ENCODE assay signal across 13 cellular contexts in genomic region chr20:6829510-6830116, GRCh38.
A peak's percentile ranks its signal among the peaks of the same experiment; 100 is the strongest.
DNase-seq lines count a peak whose midpoint lies in the region; ATAC-seq, FAIRE-seq and TF ChIP-seq lines count a peak whose summit lies in the region.
"Had no signal": no experiment of that assay in that cellular context is flagged by ENCODE, and none has a peak within 500 bp of the region (broad histone marks: within the 10 kb centered on the region; RNA-seq: fewer than 3 reads in every experiment).

No MANE protein-coding gene starts in this region.

- H3K27me3 Mint-ChIP-seq in neural progenitor cell (ENCODE audit: insufficient read depth, low read depth), result peaks cover 3% of the 10 kb centered on the region
- H3K27me3 Mint-ChIP-seq: activated B cell treated with CpG ODN at 0.5 μM for 24 hours had no signal

- DNase-seq in NCI-H82 (lab: John Stamatoyannopoulos, UW) (peak; percentile 11), NCI-H82 treated with DMSO at 0.1 percent for 48 hours (lab: John Stamatoyannopoulos, UW; ENCODE audit: unreplicated experiment) (no peak), MM.1S (peak; percentile 21), bronchial epithelial cell (ENCODE audit: low read depth) (peak; percentile 62), neural progenitor cell (ENCODE audit: low spot score) (peak; percentile 8), HTR-8/SVneo (ENCODE audit: insufficient read length, low spot score) (no peak)
- DNase-seq: activated B cell treated with CpG ODN at 0.5 μM for 24 hours had no signal

- H3K36me3 ChIP-seq in MM.1S (replicated peaks; ENCODE audit: insufficient read depth, low read length) (no peaks in the 10 kb centered on the region), bronchial epithelial cell (ENCODE audit: control insufficient read depth, insufficient read depth, low read length) (no peaks in the 10 kb centered on the region), neural progenitor cell (no peaks in the 10 kb centered on the region)
- H3K36me3 ChIP-seq: BLaER1, ovary had no signal

- peak; percentile 29 for TF ChIP-seq CTCF in MM.1S (IDR thresholded peaks at IDR 0.05; ENCODE audit: low read length)
- peak; percentile 37 for TF ChIP-seq CTCF in bronchial epithelial cell (IDR thresholded peaks at IDR 0.05; ENCODE audit: insufficient read depth, low read length, severe bottlenecking)
- peak; percentile 24 for TF ChIP-seq CTCF in neural progenitor cell (IDR thresholded peaks at IDR 0.05)

- H3K4me1 Mint-ChIP-seq in neural progenitor cell, result no peaks in the 10 kb centered on the region
- H3K4me1 Mint-ChIP-seq: activated B cell treated with CpG ODN at 0.5 μM for 24 hours; stimulated activated naive CD8-positive, alpha-beta T cell treated with anti-CD3 and anti-CD28 coated beads, Interleukin-15, amount 100 ng/mL, for 72 hours had no signal

- H4K20me1 ChIP-seq in MM.1S (ENCODE audit: insufficient read depth, low read length), result no peaks in the 10 kb centered on the region
- H4K20me1 ChIP-seq in neural progenitor cell (ENCODE audit: low read depth), result no peaks in the 10 kb centered on the region
- H4K20me1 ChIP-seq: BLaER1 had no signal

- H3K4me1 ChIP-seq in MM.1S (ENCODE audit: low read length), result no peaks in the 10 kb centered on the region
- no peaks in the 10 kb centered on the region for H3K4me1 ChIP-seq in neural progenitor cell
- H3K4me1 ChIP-seq: BLaER1 had no signal

- H3K4me3 ChIP-seq in MM.1S (ENCODE audit: low read length) (no peak overlapping the region), bronchial epithelial cell (ENCODE audit: low read depth, low read length) (no peak overlapping the region), neural progenitor cell (no peak overlapping the region)
- H3K4me3 ChIP-seq: BLaER1, ovary had no signal

- H3K9me3 Mint-ChIP-seq in neural progenitor cell, result no peaks in the 10 kb centered on the region
- H3K9me3 Mint-ChIP-seq: activated B cell treated with CpG ODN at 0.5 μM for 24 hours; stimulated activated naive CD8-positive, alpha-beta T cell treated with anti-CD3 and anti-CD28 coated beads, Interleukin-15, amount 100 ng/mL, for 72 hours had no signal

- H2AFZ ChIP-seq in MM.1S (ENCODE audit: low read length), result no peak overlapping the region
- H2AFZ ChIP-seq in neural progenitor cell (replicated peaks), result peak overlapping the region; percentile 61

- H3K36me3 Mint-ChIP-seq in neural progenitor cell, result no peaks in the 10 kb centered on the region

- H3K27ac Mint-ChIP-seq in neural progenitor cell, result no peak overlapping the region
- H3K27ac Mint-ChIP-seq: activated B cell treated with CpG ODN at 0.5 μM for 24 hours; activated T-cell treated with anti-CD3 and anti-CD28 coated beads, Interleukin-2, amount 50 U/mL, for 72 hours; stimulated activated naive CD8-positive, alpha-beta T cell treated with anti-CD3 and anti-CD28 coated beads, Interleukin-15, amount 100 ng/mL, for 72 hours had no signal

- H3F3A ChIP-seq in MM.1S (ENCODE audit: insufficient read depth, low read length), result no peaks in the 10 kb centered on the region
- peaks cover 6% of the 10 kb centered on the region for H3F3A ChIP-seq in neural progenitor cell (ENCODE audit: low read depth)

- H3K79me2 ChIP-seq in MM.1S (ENCODE audit: low read length), result no peaks in the 10 kb centered on the region
- no peaks in the 10 kb centered on the region for H3K79me2 ChIP-seq in neural progenitor cell (ENCODE audit: low read depth)

- H3K27ac ChIP-seq in MM.1S (ENCODE audit: low read length), result no peak overlapping the region
- no peak overlapping the region for H3K27ac ChIP-seq in neural progenitor cell
- H3K27ac ChIP-seq: BLaER1, ovary had no signal

- FAIRE-seq in bronchial epithelial cell (lab: Jason Lieb, UNC), result peak; percentile 7
- no peak for FAIRE-seq in HTR-8/SVneo (lab: Jason Lieb, UNC)

- H3K9me3 ChIP-seq in MM.1S (replicated peaks; ENCODE audit: insufficient read depth, low read length) (no peaks in the 10 kb centered on the region), neural progenitor cell (ENCODE audit: low read depth) (no peaks in the 10 kb centered on the region)
- H3K9me3 ChIP-seq: BLaER1, ovary had no signal

- no peaks in the 10 kb centered on the region for H3K9me2 ChIP-seq in MM.1S (replicated peaks; ENCODE audit: insufficient read depth, low read length)

- H3K9ac ChIP-seq in MM.1S (ENCODE audit: low read length) (no peak overlapping the region), neural progenitor cell (no peak overlapping the region)
- H3K9ac ChIP-seq: BLaER1 had no signal

- H3K4me3 Mint-ChIP-seq in neural progenitor cell, result no peak overlapping the region
- H3K4me3 Mint-ChIP-seq: activated B cell treated with CpG ODN at 0.5 μM for 24 hours; activated T-cell treated with anti-CD3 and anti-CD28 coated beads, Interleukin-2, amount 50 U/mL, for 72 hours; stimulated activated naive CD8-positive, alpha-beta T cell treated with anti-CD3 and anti-CD28 coated beads, Interleukin-15, amount 100 ng/mL, for 72 hours had no signal

- H3K27me3 ChIP-seq in MM.1S (replicated peaks; ENCODE audit: insufficient read depth, low read length), result no peaks in the 10 kb centered on the region
- H3K27me3 ChIP-seq in bronchial epithelial cell (ENCODE audit: control insufficient read depth, insufficient read depth, low read length), result no peaks in the 10 kb centered on the region
- no peaks in the 10 kb centered on the region for H3K27me3 ChIP-seq in neural progenitor cell
- H3K27me3 ChIP-seq: BLaER1, ovary had no signal

- H3K4me2 ChIP-seq in MM.1S (ENCODE audit: low read depth, low read length), result no peak overlapping the region
- H3K4me2 ChIP-seq in neural progenitor cell, result no peak overlapping the region
- H3K4me2 ChIP-seq: BLaER1 had no signal

- no peak for ATAC-seq in GM21360 (IDR thresholded peaks at IDR 0.05; ENCODE audit: unreplicated experiment)
- ATAC-seq in GM18502 (IDR thresholded peaks at IDR 0.05; ENCODE audit: poor library complexity, unreplicated experiment), result no peak

Comparison
In these comparisons a context has a peak if more than half of its experiments do, and no peak if none do; other contexts are left out.
1. DNase-seq: peak in NCI-H82 (single experiment), MM.1S (single experiment), bronchial epithelial cell (single experiment) and neural progenitor cell (single experiment); none in NCI-H82 treated with DMSO at 0.1 percent for 48 hours (single experiment) and HTR-8/SVneo (single experiment).
2. Peak in every context shown above with its lines, with median percentiles within 50 percentile points of each other: CTCF ChIP-seq.